In the genomic region with DNA sequence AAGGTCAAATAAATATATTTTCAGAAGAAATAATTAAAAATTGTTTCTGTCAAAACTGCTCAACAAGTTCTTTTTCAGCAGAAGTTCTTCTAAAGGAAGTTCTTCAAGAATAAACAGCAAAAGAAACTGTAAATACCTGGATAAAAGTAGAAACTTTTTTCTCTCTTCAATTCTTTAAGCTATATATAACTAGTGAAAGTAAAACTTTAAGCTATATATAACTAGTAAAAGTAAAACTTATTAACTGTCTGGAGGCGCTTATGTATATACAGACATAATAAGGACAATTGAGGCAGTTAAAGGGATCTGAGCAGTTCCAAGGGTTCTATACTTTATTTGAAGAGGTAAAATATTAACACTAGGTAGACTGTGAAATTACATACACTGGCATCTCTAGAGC, we compare ENCODE assay signal across 18 cellular contexts.
"Had no signal": no experiment of that assay in that cellular context is flagged by ENCODE, and none has a peak within 500 bp of the region (broad histone marks: within the 10 kb centered on the region; RNA-seq: fewer than 3 reads in every experiment).

No MANE protein-coding gene starts in this region.

- H3K9me3 Mint-ChIP-seq: dendritic cell treated with granulocyte-macrophage colony-stimulating factor and Interleukin-4, amounts not matched to agents 40 ng/mL and 50 ng/mL, for 4 days; effector memory CD8-positive, alpha-beta T cell; immature natural killer cell; nephron had no signal

- H3K4me3 Mint-ChIP-seq: dendritic cell treated with granulocyte-macrophage colony-stimulating factor and Interleukin-4, amounts not matched to agents 40 ng/mL and 50 ng/mL, for 4 days; effector memory CD8-positive, alpha-beta T cell; immature natural killer cell; nephron had no signal

- DNase-seq: effector memory CD8-positive, alpha-beta T cell; esophagus squamous epithelium; foreskin fibroblast; glutamatergic neuron; immature natural killer cell; kidney; left cardiac atrium; left ventricle myocardium superior; mesendoderm; naive B cell; sigmoid colon; stimulated activated CD4-positive, alpha-beta T cell treated with anti-CD3 and anti-CD28 coated beads, Interleukin-2, amount 100 ng/mL, for 24 hours; stimulated activated CD4-positive, alpha-beta T cell treated with anti-CD3 and anti-CD28 coated beads, Interleukin-4, amount 100 ng/mL, for 4 hours; stimulated activated naive CD4-positive, alpha-beta T cell treated with Interleukin-2 at 50 U/mL for 16 hours; trophoblast cell had no signal

- H3K27ac Mint-ChIP-seq: dendritic cell treated with granulocyte-macrophage colony-stimulating factor and Interleukin-4, amounts not matched to agents 40 ng/mL and 50 ng/mL, for 4 days; effector memory CD8-positive, alpha-beta T cell; nephron had no signal

- H3K27me3 Mint-ChIP-seq: dendritic cell treated with granulocyte-macrophage colony-stimulating factor and Interleukin-4, amounts not matched to agents 40 ng/mL and 50 ng/mL, for 4 days; effector memory CD8-positive, alpha-beta T cell; naive B cell had no signal

- ATAC-seq: effector memory CD8-positive, alpha-beta T cell; gastroesophageal sphincter; left cardiac atrium; left ventricle myocardium superior had no signal
